In the genomic region with DNA sequence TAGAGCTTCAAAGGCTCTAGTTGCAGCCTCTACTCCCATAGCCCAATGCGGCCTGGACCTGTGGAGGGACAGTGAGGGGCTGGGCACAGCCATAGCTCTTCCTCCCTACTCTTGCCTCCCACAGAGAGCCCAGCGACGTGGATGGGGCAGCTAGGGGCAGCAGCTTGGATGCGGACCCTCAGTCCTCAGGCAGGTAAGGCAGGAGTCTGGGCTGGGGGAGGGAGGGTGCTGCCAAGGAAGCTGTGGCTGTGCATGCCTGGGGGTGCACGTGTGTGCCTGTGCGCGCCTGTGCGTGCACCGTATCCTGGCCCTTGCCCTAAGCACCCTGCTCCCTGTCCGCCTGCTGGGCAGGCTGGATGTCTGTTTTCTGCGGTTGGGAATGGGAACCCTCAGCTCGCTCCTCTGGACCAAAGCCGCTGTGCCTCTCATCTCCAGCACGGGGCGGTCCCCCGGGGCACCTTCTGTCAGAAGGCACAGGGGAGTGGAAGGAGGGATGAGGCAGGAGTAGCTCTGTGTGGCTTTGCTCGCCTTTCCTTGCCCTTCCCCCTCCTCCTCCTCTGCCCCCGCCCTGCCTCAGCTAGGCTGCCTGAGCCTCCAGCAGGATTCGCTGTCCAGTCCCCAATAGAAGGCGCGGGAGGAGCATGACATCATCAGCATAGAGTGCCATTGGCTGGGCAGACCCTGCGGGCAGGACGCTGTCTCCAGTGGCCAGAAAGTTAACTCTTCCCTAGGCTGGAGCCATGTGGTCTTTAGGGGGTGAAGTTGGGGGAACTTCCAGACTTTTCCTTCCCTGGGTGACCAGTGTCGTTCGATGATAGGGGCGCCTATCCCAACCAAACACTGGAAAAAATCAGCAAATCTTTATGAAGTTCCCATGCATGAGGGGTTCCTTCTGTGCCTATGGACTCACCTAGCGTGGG, we compare ENCODE assay signal across 1 cellular context.
TF ChIP-seq lines count a peak whose summit lies in the region.

No MANE protein-coding gene starts in this region.

TF ChIP-seq in SK-N-SH, 30 proteins besides CTCF, POLR2A, EP300 and RAD21 (continued from another document):
- TF ChIP-seq, protein P1, sequence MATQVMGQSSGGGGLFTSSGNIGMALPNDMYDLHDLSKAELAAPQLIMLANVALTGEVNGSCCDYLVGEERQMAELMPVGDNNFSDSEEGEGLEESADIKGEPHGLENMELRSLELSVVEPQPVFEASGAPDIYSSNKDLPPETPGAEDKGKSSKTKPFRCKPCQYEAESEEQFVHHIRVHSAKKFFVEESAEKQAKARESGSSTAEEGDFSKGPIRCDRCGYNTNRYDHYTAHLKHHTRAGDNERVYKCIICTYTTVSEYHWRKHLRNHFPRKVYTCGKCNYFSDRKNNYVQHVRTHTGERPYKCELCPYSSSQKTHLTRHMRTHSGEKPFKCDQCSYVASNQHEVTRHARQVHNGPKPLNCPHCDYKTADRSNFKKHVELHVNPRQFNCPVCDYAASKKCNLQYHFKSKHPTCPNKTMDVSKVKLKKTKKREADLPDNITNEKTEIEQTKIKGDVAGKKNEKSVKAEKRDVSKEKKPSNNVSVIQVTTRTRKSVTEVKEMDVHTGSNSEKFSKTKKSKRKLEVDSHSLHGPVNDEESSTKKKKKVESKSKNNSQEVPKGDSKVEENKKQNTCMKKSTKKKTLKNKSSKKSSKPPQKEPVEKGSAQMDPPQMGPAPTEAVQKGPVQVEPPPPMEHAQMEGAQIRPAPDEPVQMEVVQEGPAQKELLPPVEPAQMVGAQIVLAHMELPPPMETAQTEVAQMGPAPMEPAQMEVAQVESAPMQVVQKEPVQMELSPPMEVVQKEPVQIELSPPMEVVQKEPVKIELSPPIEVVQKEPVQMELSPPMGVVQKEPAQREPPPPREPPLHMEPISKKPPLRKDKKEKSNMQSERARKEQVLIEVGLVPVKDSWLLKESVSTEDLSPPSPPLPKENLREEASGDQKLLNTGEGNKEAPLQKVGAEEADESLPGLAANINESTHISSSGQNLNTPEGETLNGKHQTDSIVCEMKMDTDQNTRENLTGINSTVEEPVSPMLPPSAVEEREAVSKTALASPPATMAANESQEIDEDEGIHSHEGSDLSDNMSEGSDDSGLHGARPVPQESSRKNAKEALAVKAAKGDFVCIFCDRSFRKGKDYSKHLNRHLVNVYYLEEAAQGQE (IDR thresholded peaks at IDR 0.05; ENCODE audit: low read depth, low read length), result no peak
- TF ChIP-seq MXI1 (IDR thresholded peaks at IDR 0.05; ENCODE audit: low read depth, low read length) (peak; percentile 81), FOXJ3 (CRISPR knock-in tag; IDR thresholded peaks at IDR 0.05) (peak; percentile 70; the same call in 1 of the 2 replicates), RCOR1 (IDR thresholded peaks at IDR 0.05; ENCODE audit: low read length) (peak; percentile 75; the same call in 1 of the 2 replicates), POLR2AphosphoS5 (IDR thresholded peaks at IDR 0.05; ENCODE audit: low read depth, low read length) (peak; percentile 80), RFX5 (IDR thresholded peaks at IDR 0.05; ENCODE audit: low read length) (peak; percentile 92), CHD2 (IDR thresholded peaks at IDR 0.05; ENCODE audit: low read length, partially characterized antibody) (peak; percentile 96), TAF1 (IDR thresholded peaks at IDR 0.05; ENCODE audit: borderline replicate concordance, low read depth, low read length) (peak; percentile 45), SIN3A (IDR thresholded peaks at IDR 0.05; ENCODE audit: borderline replicate concordance, low read depth, low read length) (no peak), EZH2phosphoT487 (IDR thresholded peaks at IDR 0.05; ENCODE audit: borderline replicate concordance, low read depth) (no peak)
- TF ChIP-seq, protein P2, sequence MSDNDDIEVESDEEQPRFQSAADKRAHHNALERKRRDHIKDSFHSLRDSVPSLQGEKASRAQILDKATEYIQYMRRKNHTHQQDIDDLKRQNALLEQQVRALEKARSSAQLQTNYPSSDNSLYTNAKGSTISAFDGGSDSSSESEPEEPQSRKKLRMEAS (IDR thresholded peaks at IDR 0.05; ENCODE audit: low read depth), result peak; percentile 92
- TF ChIP-seq, protein P3, sequence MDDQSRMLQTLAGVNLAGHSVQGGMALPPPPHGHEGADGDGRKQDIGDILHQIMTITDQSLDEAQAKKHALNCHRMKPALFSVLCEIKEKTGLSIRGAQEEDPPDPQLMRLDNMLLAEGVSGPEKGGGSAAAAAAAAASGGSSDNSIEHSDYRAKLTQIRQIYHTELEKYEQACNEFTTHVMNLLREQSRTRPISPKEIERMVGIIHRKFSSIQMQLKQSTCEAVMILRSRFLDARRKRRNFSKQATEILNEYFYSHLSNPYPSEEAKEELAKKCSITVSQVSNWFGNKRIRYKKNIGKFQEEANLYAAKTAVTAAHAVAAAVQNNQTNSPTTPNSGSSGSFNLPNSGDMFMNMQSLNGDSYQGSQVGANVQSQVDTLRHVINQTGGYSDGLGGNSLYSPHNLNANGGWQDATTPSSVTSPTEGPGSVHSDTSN (IDR thresholded peaks at IDR 0.05), result no peak
